In genomic region chr17:32927201-32927723, GRCh38 we compare ENCODE assay signal across 1 cellular context.
TF ChIP-seq lines count a peak whose summit lies in the region.

No MANE protein-coding gene starts in this region.

TF ChIP-seq in HepG2, 621 proteins besides CTCF, POLR2A, EP300 and RAD21 (continued from another document and continues in another):
- no peak for TF ChIP-seq ZBTB10 (CRISPR knock-in tag; IDR thresholded peaks at IDR 0.05; ENCODE audit: borderline replicate concordance)
- no peak for TF ChIP-seq ZFP62 (CRISPR knock-in tag; IDR thresholded peaks at IDR 0.05)
- no peak for TF ChIP-seq NR0B2 (CRISPR knock-in tag; IDR thresholded peaks at IDR 0.05)
- TF ChIP-seq KLF16 (CRISPR knock-in tag; IDR thresholded peaks at IDR 0.05), result no peak
- TF ChIP-seq SAFB2 (CRISPR knock-in tag; IDR thresholded peaks at IDR 0.05; ENCODE audit: borderline replicate concordance, low read depth), result no peak
- TF ChIP-seq HHEX (CRISPR knock-in tag; IDR thresholded peaks at IDR 0.05), result no peak
- no peak for TF ChIP-seq ATF3 (CRISPR knock-in tag; IDR thresholded peaks at IDR 0.05)
- no peak for TF ChIP-seq HNRNPL (IDR thresholded peaks at IDR 0.05; ENCODE audit: low read depth, low read length)
- no peak for TF ChIP-seq SUZ12 (IDR thresholded peaks at IDR 0.05; ENCODE audit: low read depth, low read length)
- no peak for TF ChIP-seq NFE2L2 (IDR thresholded peaks at IDR 0.05; ENCODE audit: low read length)
- no peak for TF ChIP-seq ZNF124 (CRISPR knock-in tag; IDR thresholded peaks at IDR 0.05)
- no peak for TF ChIP-seq YY1 (IDR thresholded peaks at IDR 0.05; ENCODE audit: insufficient read depth, insufficient replicate concordance, low read depth, low read length)
- TF ChIP-seq ZNF576 (CRISPR knock-in tag; IDR thresholded peaks at IDR 0.05), result no peak
- TF ChIP-seq U2AF1 (optimal IDR thresholded peaks at IDR 0.05; ENCODE audit: low read depth, low read length), result no peak
- TF ChIP-seq PAXIP1 (CRISPR knock-in tag; conservative IDR thresholded peaks at IDR 0.05), result peak; percentile 86
- no peak for TF ChIP-seq ZBTB49 (CRISPR knock-in tag; IDR thresholded peaks at IDR 0.05; ENCODE audit: borderline replicate concordance)
- TF ChIP-seq CCDC6 (CRISPR knock-in tag; IDR thresholded peaks at IDR 0.05), result no peak
- 0 out of 2 replicates have a peak, but pooled peaks have one; percentile 38 for TF ChIP-seq ZSCAN31 (CRISPR knock-in tag; IDR thresholded peaks at IDR 0.05; ENCODE audit: low read depth)
- no peak for TF ChIP-seq SOX6 (IDR thresholded peaks at IDR 0.05)
- TF ChIP-seq SOX6 (CRISPR knock-in tag; IDR thresholded peaks at IDR 0.05), result no peak; the same call in 1 of the 2 replicates
- no peak for TF ChIP-seq ZBTB21 (CRISPR knock-in tag; IDR thresholded peaks at IDR 0.05)
- TF ChIP-seq CBX1 (IDR thresholded peaks at IDR 0.05; ENCODE audit: low read depth), result no peak
- TF ChIP-seq RBM39 (IDR thresholded peaks at IDR 0.05; ENCODE audit: low read depth, low read length, poor library complexity, severe bottlenecking), result no peak
- peak; percentile 58; the same call in 1 of the 2 replicates for TF ChIP-seq MTA1 (CRISPR knock-in tag; IDR thresholded peaks at IDR 0.05; ENCODE audit: borderline replicate concordance)
- TF ChIP-seq ZNF281 (CRISPR knock-in tag; IDR thresholded peaks at IDR 0.05; ENCODE audit: borderline replicate concordance), result no peak
- 0 out of 2 replicates have a peak, but pooled peaks have one; percentile 51 for TF ChIP-seq ZNF224 (CRISPR knock-in tag; IDR thresholded peaks at IDR 0.05)
- no peak for TF ChIP-seq AFF4 (CRISPR knock-in tag; IDR thresholded peaks at IDR 0.05)
- TF ChIP-seq ZNF253 (CRISPR knock-in tag; IDR thresholded peaks at IDR 0.05; ENCODE audit: borderline replicate concordance), result no peak
- no peak for TF ChIP-seq ZNF773 (CRISPR knock-in tag; IDR thresholded peaks at IDR 0.05; ENCODE audit: borderline replicate concordance)
- TF ChIP-seq DNMT3B (CRISPR knock-in tag; conservative IDR thresholded peaks at IDR 0.05), result no peak
- no peak for TF ChIP-seq MEIS2 (CRISPR knock-in tag; IDR thresholded peaks at IDR 0.05)
- peak; percentile 32 for TF ChIP-seq GABPB1 (CRISPR knock-in tag; IDR thresholded peaks at IDR 0.05)
- TF ChIP-seq ZNF704 (CRISPR knock-in tag; IDR thresholded peaks at IDR 0.05; ENCODE audit: borderline replicate concordance), result no peak
- TF ChIP-seq ONECUT2 (CRISPR knock-in tag; IDR thresholded peaks at IDR 0.05), result no peak
- no peak for TF ChIP-seq EHMT2 (IDR thresholded peaks at IDR 0.05; ENCODE audit: borderline replicate concordance, low read depth, low read length)
- no peak for TF ChIP-seq ZC3H13 (CRISPR knock-in tag; IDR thresholded peaks at IDR 0.05)
- TF ChIP-seq ZNF777 (CRISPR knock-in tag; IDR thresholded peaks at IDR 0.05), result no peak
- no peak for TF ChIP-seq KLF11 (CRISPR knock-in tag; IDR thresholded peaks at IDR 0.05)
- TF ChIP-seq ZNF530 (CRISPR knock-in tag; IDR thresholded peaks at IDR 0.05; ENCODE audit: low read depth), result no peak
- no peak for TF ChIP-seq NFIC (IDR thresholded peaks at IDR 0.05; ENCODE audit: low read length)
- TF ChIP-seq ZNF234 (CRISPR knock-in tag; conservative IDR thresholded peaks at IDR 0.05), result no peak
- TF ChIP-seq ZSCAN5A (CRISPR knock-in tag; IDR thresholded peaks at IDR 0.05; ENCODE audit: borderline replicate concordance), result no peak
- no peak for TF ChIP-seq TEAD2 (CRISPR knock-in tag; IDR thresholded peaks at IDR 0.05)
- no peak for TF ChIP-seq MEIS1 (CRISPR knock-in tag; IDR thresholded peaks at IDR 0.05; ENCODE audit: borderline replicate concordance)
- peak; percentile 83 for TF ChIP-seq SALL1 (CRISPR knock-in tag; IDR thresholded peaks at IDR 0.05)
- TF ChIP-seq PHF5A (CRISPR knock-in tag; IDR thresholded peaks at IDR 0.05; ENCODE audit: low read depth, unreplicated experiment), result no peak
- no peak for TF ChIP-seq PAF1 (CRISPR knock-in tag; IDR thresholded peaks at IDR 0.05)
- no peak for TF ChIP-seq ZNF3 (CRISPR knock-in tag; IDR thresholded peaks at IDR 0.05)
- no peak for TF ChIP-seq ZKSCAN1 (IDR thresholded peaks at IDR 0.05; ENCODE audit: low read length)
- TF ChIP-seq NFE2L1 (CRISPR knock-in tag; IDR thresholded peaks at IDR 0.05; ENCODE audit: borderline replicate concordance), result no peak
- no peak for TF ChIP-seq ZNF382 (CRISPR knock-in tag; IDR thresholded peaks at IDR 0.05; ENCODE audit: borderline replicate concordance)
